ENCODE assay signal across 1 cellular context in genomic region chr1:8426996-8427395, GRCh38.
TF ChIP-seq lines count a peak whose summit lies in the region.

No MANE protein-coding gene starts in this region.

TF ChIP-seq in SK-N-SH treated with all-trans-retinoic acid at 6 μM for 48 hours, 23 proteins besides CTCF, POLR2A, EP300 and RAD21 (continued from another document):
- TF ChIP-seq, protein P1, sequence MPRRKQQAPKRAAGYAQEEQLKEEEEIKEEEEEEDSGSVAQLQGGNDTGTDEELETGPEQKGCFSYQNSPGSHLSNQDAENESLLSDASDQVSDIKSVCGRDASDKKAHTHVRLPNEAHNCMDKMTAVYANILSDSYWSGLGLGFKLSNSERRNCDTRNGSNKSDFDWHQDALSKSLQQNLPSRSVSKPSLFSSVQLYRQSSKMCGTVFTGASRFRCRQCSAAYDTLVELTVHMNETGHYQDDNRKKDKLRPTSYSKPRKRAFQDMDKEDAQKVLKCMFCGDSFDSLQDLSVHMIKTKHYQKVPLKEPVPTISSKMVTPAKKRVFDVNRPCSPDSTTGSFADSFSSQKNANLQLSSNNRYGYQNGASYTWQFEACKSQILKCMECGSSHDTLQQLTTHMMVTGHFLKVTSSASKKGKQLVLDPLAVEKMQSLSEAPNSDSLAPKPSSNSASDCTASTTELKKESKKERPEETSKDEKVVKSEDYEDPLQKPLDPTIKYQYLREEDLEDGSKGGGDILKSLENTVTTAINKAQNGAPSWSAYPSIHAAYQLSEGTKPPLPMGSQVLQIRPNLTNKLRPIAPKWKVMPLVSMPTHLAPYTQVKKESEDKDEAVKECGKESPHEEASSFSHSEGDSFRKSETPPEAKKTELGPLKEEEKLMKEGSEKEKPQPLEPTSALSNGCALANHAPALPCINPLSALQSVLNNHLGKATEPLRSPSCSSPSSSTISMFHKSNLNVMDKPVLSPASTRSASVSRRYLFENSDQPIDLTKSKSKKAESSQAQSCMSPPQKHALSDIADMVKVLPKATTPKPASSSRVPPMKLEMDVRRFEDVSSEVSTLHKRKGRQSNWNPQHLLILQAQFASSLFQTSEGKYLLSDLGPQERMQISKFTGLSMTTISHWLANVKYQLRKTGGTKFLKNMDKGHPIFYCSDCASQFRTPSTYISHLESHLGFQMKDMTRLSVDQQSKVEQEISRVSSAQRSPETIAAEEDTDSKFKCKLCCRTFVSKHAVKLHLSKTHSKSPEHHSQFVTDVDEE (CRISPR knock-in tag; IDR thresholded peaks at IDR 0.05) = no peak
- TF ChIP-seq GLIS3 (CRISPR knock-in tag; IDR thresholded peaks at IDR 0.05) = no peak
- TF ChIP-seq, protein P2, sequence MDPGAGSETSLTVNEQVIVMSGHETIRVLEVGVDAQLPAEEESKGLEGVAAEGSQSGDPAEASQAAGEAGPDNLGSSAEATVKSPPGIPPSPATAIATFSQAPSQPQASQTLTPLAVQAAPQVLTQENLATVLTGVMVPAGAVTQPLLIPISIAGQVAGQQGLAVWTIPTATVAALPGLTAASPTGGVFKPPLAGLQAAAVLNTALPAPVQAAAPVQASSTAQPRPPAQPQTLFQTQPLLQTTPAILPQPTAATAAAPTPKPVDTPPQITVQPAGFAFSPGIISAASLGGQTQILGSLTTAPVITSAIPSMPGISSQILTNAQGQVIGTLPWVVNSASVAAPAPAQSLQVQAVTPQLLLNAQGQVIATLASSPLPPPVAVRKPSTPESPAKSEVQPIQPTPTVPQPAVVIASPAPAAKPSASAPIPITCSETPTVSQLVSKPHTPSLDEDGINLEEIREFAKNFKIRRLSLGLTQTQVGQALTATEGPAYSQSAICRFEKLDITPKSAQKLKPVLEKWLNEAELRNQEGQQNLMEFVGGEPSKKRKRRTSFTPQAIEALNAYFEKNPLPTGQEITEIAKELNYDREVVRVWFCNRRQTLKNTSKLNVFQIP (CRISPR knock-in tag; IDR thresholded peaks at IDR 0.05; ENCODE audit: borderline replicate concordance, low read depth) = no peak
TF ChIP-seq in SK-N-SH treated with all-trans-retinoic acid at 6 μM for 48 hours: peak in this region for 0.
